ENCODE assay signal across 7 cellular contexts in the genomic region with DNA sequence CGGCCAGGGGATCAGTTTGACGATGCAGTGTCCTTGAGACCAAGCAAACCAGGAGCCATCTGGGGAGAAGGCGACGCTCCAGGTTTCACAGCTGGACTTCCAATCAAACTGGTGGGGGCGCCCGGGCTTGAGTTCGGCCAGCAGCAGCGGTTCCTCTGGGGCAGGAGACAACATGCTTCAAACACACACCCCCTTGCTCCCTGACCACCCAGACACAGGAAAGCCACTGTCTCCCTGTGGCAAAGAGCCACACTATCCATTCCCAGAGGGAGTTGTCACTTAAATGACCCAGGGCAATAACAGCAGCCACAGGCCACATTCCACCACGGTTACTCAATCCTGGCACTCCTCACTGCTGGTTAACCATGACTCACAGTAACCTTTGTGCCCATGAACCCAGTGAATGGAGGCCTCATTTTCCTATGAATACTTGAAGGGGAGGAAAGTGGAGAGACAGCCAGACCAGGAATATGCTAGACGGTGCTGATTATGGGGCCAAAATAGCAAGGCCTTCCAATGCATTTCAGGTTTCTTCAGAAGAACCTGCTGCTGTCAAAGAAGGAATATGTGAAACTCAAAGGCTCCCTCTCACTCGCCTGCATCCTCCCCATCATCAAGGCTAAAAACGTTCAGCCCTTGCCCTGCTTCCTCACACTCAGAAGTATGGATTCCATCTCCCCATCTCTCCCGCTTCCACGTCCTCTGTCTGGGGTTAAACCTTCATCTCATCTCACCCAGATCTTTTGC. TPM values are rescaled to one million over a fixed set of nuclear protein-coding genes. Genes with fewer than 3 reads are reported as not detected.
DNase-seq lines count a peak whose midpoint lies in the region; TF ChIP-seq lines count a peak whose summit lies in the region.

No MANE protein-coding gene starts in this region.

- no CpG with 5 or more reads among the region's 14 CpGs for WGBS in H9 (ENCODE audit: extremely low coverage, insufficient read length, low lambda C conversion rate)

- H4K91ac ChIP-seq in H9 (ENCODE audit: insufficient read length, low read depth, low read length): no peak overlapping the region

- no peak overlapping the region for H3K56ac ChIP-seq in H9 (ENCODE audit: insufficient read length, low read depth, low read length)

- no peak overlapping the region for H2BK15ac ChIP-seq in H9 (ENCODE audit: low read depth, low read length)

- H2BK5ac ChIP-seq in H9 (ENCODE audit: insufficient read length, low read length): no peak overlapping the region

- no peaks in the 10 kb centered on the region for H3K27me3 Mint-ChIP-seq in H9 (ENCODE audit: low read depth)
- H3K27me3 Mint-ChIP-seq in T-helper 2 cell treated with Interferon-gamma antibody and Interleukin-4, amounts not matched to agents 5 μg/mL and 100 μg/mL, for 36 hours (ENCODE audit: low read depth): no peaks in the 10 kb centered on the region
- no peaks in the 10 kb centered on the region for H3K27me3 Mint-ChIP-seq in neural crest cell (ENCODE audit: low read depth)

- no peak overlapping the region for H3K9ac ChIP-seq in H9 (ENCODE audit: extremely low read depth, insufficient read length, low read length)

- H3K9me3 ChIP-seq in H9 (ENCODE audit: control insufficient read depth, low read depth, low read length): no peaks in the 10 kb centered on the region

- DNase-seq in H9: peak; percentile 35
- DNase-seq in T-helper 2 cell treated with Interferon-gamma antibody and Interleukin-4, amounts not matched to agents 5 μg/mL and 100 μg/mL, for 36 hours (ENCODE audit: low spot score): peak; percentile 64
- DNase-seq in fibroblast of peridontal ligament (ENCODE audit: extremely low read depth): peak; percentile 94
- DNase-seq in neural crest cell (ENCODE audit: low read depth, low spot score): no peak
- no peak for DNase-seq in NCI-H187 (lab: John Stamatoyannopoulos, UW)
- DNase-seq in NCI-H748 (lab: John Stamatoyannopoulos, UW; ENCODE audit: unreplicated experiment): no peak
- no peak for DNase-seq in KG1 (lab: John Stamatoyannopoulos, UW)

- H3K23me2 ChIP-seq in H9 (ENCODE audit: insufficient read length, low read depth, low read length, poor library complexity, severe bottlenecking): no peaks in the 10 kb centered on the region

- no peak overlapping the region for H3K23ac ChIP-seq in H9 (ENCODE audit: insufficient read length, low read depth, low read length)

- no peak overlapping the region for H3K4me3 Mint-ChIP-seq in H9
- no peak overlapping the region for H3K4me3 Mint-ChIP-seq in T-helper 2 cell treated with Interferon-gamma antibody and Interleukin-4, amounts not matched to agents 5 μg/mL and 100 μg/mL, for 36 hours
- H3K4me3 Mint-ChIP-seq in neural crest cell: no peak overlapping the region

- peaks cover 14 to 17% of the 10 kb centered on the region in 2 experiments for H3K4me1 Mint-ChIP-seq in H9
- H3K4me1 Mint-ChIP-seq in T-helper 2 cell treated with Interferon-gamma antibody and Interleukin-4, amounts not matched to agents 5 μg/mL and 100 μg/mL, for 36 hours (ENCODE audit: low read depth): peaks cover 27% of the 10 kb centered on the region
- H3K4me1 Mint-ChIP-seq in neural crest cell: peaks cover 17% of the 10 kb centered on the region

- H3K9me3 Mint-ChIP-seq in H9: no peaks in the 10 kb centered on the region
- no peaks in the 10 kb centered on the region for H3K9me3 Mint-ChIP-seq in T-helper 2 cell treated with Interferon-gamma antibody and Interleukin-4, amounts not matched to agents 5 μg/mL and 100 μg/mL, for 36 hours
- H3K9me3 Mint-ChIP-seq in neural crest cell: peaks cover 2% of the 10 kb centered on the region

- no peak overlapping the region for H2BK12ac ChIP-seq in H9 (ENCODE audit: insufficient read length, low read depth, low read length)

- H3K36me3 Mint-ChIP-seq in H9 (ENCODE audit: insufficient read depth in 1 of 3, low read depth in 3 of 3): peaks cover 19 to 48% (median 34%) of the 10 kb centered on the region in 3 experiments; a peak in 6 of 7 replicates
- peaks cover 33% of the 10 kb centered on the region for H3K36me3 Mint-ChIP-seq in T-helper 2 cell treated with Interferon-gamma antibody and Interleukin-4, amounts not matched to agents 5 μg/mL and 100 μg/mL, for 36 hours (ENCODE audit: low read depth)
- peaks cover 11% of the 10 kb centered on the region for H3K36me3 Mint-ChIP-seq in neural crest cell (ENCODE audit: low read depth)

- H2BK20ac ChIP-seq in H9 (ENCODE audit: low read depth, low read length, poor library complexity, severe bottlenecking): no peak overlapping the region

- H3K79me1 ChIP-seq in H9 (ENCODE audit: insufficient read depth, low read depth, low read length, poor library complexity, severe bottlenecking): peaks cover 15% of the 10 kb centered on the region

- no peak overlapping the region for H3K27ac ChIP-seq in H9 (ENCODE audit: insufficient read length, low read depth, low read length)

- no peak overlapping the region for H2BK120ac ChIP-seq in H9 (ENCODE audit: low read depth, low read length, poor library complexity, severe bottlenecking)

- no peak overlapping the region for H3K4me2 ChIP-seq in H9 (ENCODE audit: insufficient read depth, insufficient read length, low read length)

- no peaks in the 10 kb centered on the region for H3K27me3 ChIP-seq in H9 (ENCODE audit: insufficient read depth, low read length)

- no peaks in the 10 kb centered on the region; the same call in 1 of the 2 replicates for H3K4me1 ChIP-seq in H9 (ENCODE audit: insufficient read depth, low read length)

- no peak overlapping the region for H2AK5ac ChIP-seq in H9 (ENCODE audit: insufficient read length, low read length)

- no peak overlapping the region for H4K8ac ChIP-seq in H9 (replicated peaks; ENCODE audit: insufficient read length, low read depth, low read length)

- no peaks in the 10 kb centered on the region; the same call in 1 of the 2 replicates for H3K79me2 ChIP-seq in H9 (ENCODE audit: insufficient read depth, low read length)

- H2AFZ ChIP-seq in H9 (ENCODE audit: low read length): no peak overlapping the region

- H3K14ac ChIP-seq in H9 (ENCODE audit: insufficient read depth, low read length): no peak overlapping the region

- no peak overlapping the region for H4K5ac ChIP-seq in H9 (ENCODE audit: insufficient read length, low read depth, low read length)

- no peaks in the 10 kb centered on the region for H4K20me1 ChIP-seq in H9 (ENCODE audit: control insufficient read depth, insufficient read depth, insufficient read length)

- no peak overlapping the region for H3K4ac ChIP-seq in H9 (ENCODE audit: low read depth, low read length)

- H3K27ac Mint-ChIP-seq in H9 (peak overlapping the region in 2 of 3 experiments; percentile 5 to 91; a peak in 4 of 7 replicates), neural crest cell (ENCODE audit: unreplicated experiment) (peak overlapping the region; percentile 75)
- H3K27ac Mint-ChIP-seq in T-helper 2 cell treated with Interferon-gamma antibody and Interleukin-4, amounts not matched to agents 5 μg/mL and 100 μg/mL, for 36 hours: peak overlapping the region; percentile 55

- H3K18ac ChIP-seq in H9 (ENCODE audit: insufficient read length, low read depth, low read length): no peak overlapping the region

- H3T11ph ChIP-seq in H9 (ENCODE audit: low read length): no peak overlapping the region

- no peak for TF ChIP-seq CTCF in H9 (conservative IDR thresholded peaks at IDR 0.05)
- no peak for TF ChIP-seq CTCF in neural crest cell (conservative IDR thresholded peaks at IDR 0.05)

RNA-seq across cellular contexts. Expression of a gene that starts 8.5 kb away (rescaled TPM):
- total RNA-seq in H9 (2021): 58.6 and 61.4 TPM in 2 replicates
- total RNA-seq in neural crest cell: 77.3 and 78.6 TPM in 2 replicates

RNA-seq across cellular contexts. Expression of a gene that starts 36.0 kb away (rescaled TPM):
- total RNA-seq in H9 (2021): 47.2 and 50.4 TPM in 2 replicates
- 52.6 and 53.0 TPM in 2 replicates for total RNA-seq in neural crest cell

RNA-seq across cellular contexts. Expression of a gene that starts 51.3 kb away (rescaled TPM):
- total RNA-seq in H9 (2021): 89.6 and 97.4 TPM in 2 replicates
- total RNA-seq in neural crest cell: 26.8 and 30.1 TPM in 2 replicates

Comparison
In these comparisons a context has a peak if more than half of its experiments do, and no peak if none do; other contexts are left out.
1. DNase-seq: peak in H9 (single experiment), T-helper 2 cell treated with Interferon-gamma antibody and Interleukin-4, amounts not matched to agents 5 μg/mL and 100 μg/mL, for 36 hours (single experiment) and fibroblast of peridontal ligament (single experiment); none in neural crest cell (single experiment), NCI-H187 (0 of 2), NCI-H748 (single experiment) and KG1 (single experiment).
2. Peak in every context shown above with its lines, with median percentiles within 50 percentile points of each other: H3K27ac Mint-ChIP-seq.